ENCODE assay signal across 20 cellular contexts in the genomic region with DNA sequence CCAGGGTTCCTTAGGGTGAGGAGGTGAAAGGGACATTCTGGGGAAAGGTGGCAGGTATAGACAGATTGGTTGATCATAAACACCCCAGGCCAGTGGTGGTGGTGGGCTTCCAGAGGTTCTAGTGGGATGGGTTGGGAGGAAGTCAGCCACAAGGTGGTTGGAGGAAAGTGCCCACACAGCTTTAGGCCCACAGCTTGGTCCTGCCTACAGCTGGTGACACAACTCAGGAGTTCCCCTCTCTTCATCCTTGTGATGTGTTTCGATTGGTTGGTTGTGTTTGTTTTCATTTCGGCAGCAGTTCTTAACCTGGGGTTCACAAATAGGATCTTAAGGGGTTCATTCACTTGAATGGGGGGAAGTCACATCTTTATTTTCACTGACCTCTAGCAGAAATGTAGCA.
A peak's percentile ranks its signal among the peaks of the same experiment; 100 is the strongest.
DNase-seq lines count a peak whose midpoint lies in the region; ATAC-seq, FAIRE-seq and TF ChIP-seq lines count a peak whose summit lies in the region.
"Had no signal": no experiment of that assay in that cellular context is flagged by ENCODE, and none has a peak within 500 bp of the region (broad histone marks: within the 10 kb centered on the region; RNA-seq: fewer than 3 reads in every experiment).

No MANE protein-coding gene starts in this region.

- FAIRE-seq in small intestine (lab: Jason Lieb, UNC): no peak
- FAIRE-seq: urothelium cell line had no signal

- H3K4me1 ChIP-seq in ACC112 (ENCODE audit: control insufficient read depth, insufficient read depth, low read length, unreplicated experiment) (peaks cover 22% of the 10 kb centered on the region), small intestine (ENCODE audit: control insufficient read depth in 2 of 2, insufficient read depth in 1 of 2, low read depth in 1 of 2, low read length in 1 of 2) (no peaks in the 10 kb centered on the region)
- H3K4me1 ChIP-seq: BLaER1 had no signal

- TF ChIP-seq CTCF in RWPE1 (conservative IDR thresholded peaks at IDR 0.05; ENCODE audit: low read depth): no peak
- no peak for TF ChIP-seq CTCF in osteocyte (IDR thresholded peaks at IDR 0.05)

- H3K27ac ChIP-seq in ACC112 (ENCODE audit: low read depth, low read length): peak overlapping the region; percentile 55; the same call in 1 of the 2 replicates
- H3K27ac ChIP-seq in RWPE1: peak overlapping the region; percentile 56
- H3K27ac ChIP-seq in small intestine (ENCODE audit: low read depth in 1 of 2, low read length in 1 of 2): no peak overlapping the region
- H3K27ac ChIP-seq: BLaER1, ovary, SK-N-MC had no signal

- DNase-seq in RWPE1 (ENCODE audit: low spot score) (no peak), memory B cell (ENCODE audit: low spot score in 2 of 2) (no peak), putamen (ENCODE audit: low spot score) (no peak), osteocyte (ENCODE audit: extremely low spot score, unreplicated experiment) (no peak), small intestine (no peak)
- DNase-seq: activated CD8-positive, alpha-beta memory T cell treated with anti-CD3 and anti-CD28 coated beads, Interleukin-2, amount 50 U/mL, for 4 hours; activated naive CD8-positive, alpha-beta T cell treated with anti-CD3 and anti-CD28 coated beads for 36 hours; esophagus squamous epithelium; NCI-H510A; right cardiac atrium; T-helper 9 cell had no signal

- H3K4me1 Mint-ChIP-seq in memory B cell: peaks cover 11% of the 10 kb centered on the region
- H3K4me1 Mint-ChIP-seq in osteocyte (ENCODE audit: unreplicated experiment): no peaks in the 10 kb centered on the region

- no peaks in the 10 kb centered on the region for H3K9me3 Mint-ChIP-seq in memory B cell
- no peaks in the 10 kb centered on the region for H3K9me3 Mint-ChIP-seq in osteocyte (ENCODE audit: unreplicated experiment)
- H3K9me3 Mint-ChIP-seq: activated naive CD8-positive, alpha-beta T cell treated with anti-CD3 and anti-CD28 coated beads for 36 hours; WTC11 had no signal

- H3K9me3 ChIP-seq in small intestine (ENCODE audit: control insufficient read depth, low read depth): no peaks in the 10 kb centered on the region
- H3K9me3 ChIP-seq: A549, BLaER1, esophagus squamous epithelium, ovary had no signal

- 63 to 88% (median 85%) methylated on average over 2 of the region's 2 CpGs for WGBS in small intestine, 3 donors

- H3K27me3 ChIP-seq in ACC112 (ENCODE audit: insufficient read depth, low read length) (no peaks in the 10 kb centered on the region), small intestine (ENCODE audit: control insufficient read depth in 2 of 2, insufficient read depth in 2 of 2, low read length in 2 of 2) (no peaks in the 10 kb centered on the region)
- H3K27me3 ChIP-seq: esophagus squamous epithelium, ovary had no signal

- ATAC-seq in GM21447 (IDR thresholded peaks at IDR 0.05; ENCODE audit: unreplicated experiment) (peak; percentile 32), memory B cell (ENCODE audit: low read depth) (peak; percentile 61), HG03354 (IDR thresholded peaks at IDR 0.05; ENCODE audit: poor library complexity, severe bottlenecking, unreplicated experiment) (no peak)

- H3K27me3 Mint-ChIP-seq in memory B cell (no peaks in the 10 kb centered on the region), osteocyte (ENCODE audit: unreplicated experiment) (no peaks in the 10 kb centered on the region)
- H3K27me3 Mint-ChIP-seq: activated naive CD8-positive, alpha-beta T cell treated with anti-CD3 and anti-CD28 coated beads for 36 hours had no signal

- H3K36me3 Mint-ChIP-seq in memory B cell: no peaks in the 10 kb centered on the region
- no peaks in the 10 kb centered on the region for H3K36me3 Mint-ChIP-seq in osteocyte (ENCODE audit: unreplicated experiment)
- H3K36me3 Mint-ChIP-seq: activated naive CD8-positive, alpha-beta T cell treated with anti-CD3 and anti-CD28 coated beads for 36 hours; WTC11 had no signal

- no peak overlapping the region for H3K4me3 Mint-ChIP-seq in memory B cell
- no peak overlapping the region for H3K4me3 Mint-ChIP-seq in osteocyte (ENCODE audit: unreplicated experiment)
- H3K4me3 Mint-ChIP-seq: WTC11 had no signal

- CTCF ChIA-PET in RWPE1 (lab: Yijun Ruan, JAX): interaction anchor here (1.2 to 1.5 kb wide), 3 partner anchors 21 to 253 kb away, joined by 3 to 6 read pairs (median 4); no protein-coding TSS in a partner anchor

- H3K36me3 ChIP-seq in ACC112 (ENCODE audit: insufficient read depth, low read length): no peaks in the 10 kb centered on the region
- no peaks in the 10 kb centered on the region for H3K36me3 ChIP-seq in small intestine (ENCODE audit: control insufficient read depth in 2 of 2, insufficient read depth in 2 of 2, low read length in 2 of 2)
- H3K36me3 ChIP-seq: BLaER1, esophagus squamous epithelium, ovary had no signal

- H3K27ac Mint-ChIP-seq in memory B cell: peak overlapping the region; percentile 78
- H3K27ac Mint-ChIP-seq in osteocyte (ENCODE audit: unreplicated experiment): no peak overlapping the region
- H3K27ac Mint-ChIP-seq: WTC11 had no signal

- POLR2A ChIA-PET in RWPE1 (lab: Yijun Ruan, JAX; ENCODE audit: low non-redundant PET): no interaction called here

- no peak overlapping the region for H3K4me3 ChIP-seq in ACC112 (ENCODE audit: low read depth, low read length)
- no peak overlapping the region for H3K4me3 ChIP-seq in small intestine (ENCODE audit: low read depth in 1 of 2, low read length in 2 of 2)
- H3K4me3 ChIP-seq: A549, BLaER1, esophagus squamous epithelium, ovary, SK-N-MC had no signal

- peaks cover 2% of the 10 kb centered on the region for H3K79me2 ChIP-seq in ACC112 (ENCODE audit: control insufficient read depth, insufficient read depth, low read length, unreplicated experiment)

- H2AFZ ChIP-seq in ACC112 (ENCODE audit: low read length, unreplicated experiment): no peak overlapping the region

Comparison
In these comparisons a context has a peak if more than half of its experiments do, and no peak if none do; other contexts are left out.
1. H3K27ac ChIP-seq: peak in ACC112 (single experiment) and RWPE1 (single experiment); none in small intestine (0 of 2).